Comparison of ENCODE assay signal across 9 cellular contexts in genomic region chr20:5835234-5835845, GRCh38.
DNase-seq lines count a peak whose midpoint lies in the region; ATAC-seq and TF ChIP-seq lines count a peak whose summit lies in the region.
"Had no signal": no experiment of that assay in that cellular context is flagged by ENCODE, and none has a peak within 500 bp of the region (broad histone marks: within the 10 kb centered on the region; RNA-seq: fewer than 3 reads in every experiment).

No MANE protein-coding gene starts in this region.

- intact Hi-C loops in activated T-helper 1 cell treated with anti-CD3 and anti-CD28 coated beads, Interleukin-12 subunit alpha, Interleukin-12 subunit beta, Interleukin-2, Interleukin-4 antibody, amounts not matched to agents 30 ng/mL and 10 ng/mL and 1 ng/mL, durations not matched to agents 14 hours and 24 hours and 36 hours (cut with micrococcal nuclease), result no loop called here
- intact Hi-C loops in right cardiac atrium (cut with DNase I), result loop anchor here in 1 of 4 donors (10.0 kb wide), 1 partner anchor 49 kb away; no protein-coding TSS in a partner anchor

- peaks cover 20% of the 10 kb centered on the region for H3K4me1 Mint-ChIP-seq in activated T-helper 1 cell treated with anti-CD3 and anti-CD28 coated beads, Interleukin-12 subunit alpha, Interleukin-12 subunit beta, Interleukin-2, Interleukin-4 antibody, amounts not matched to agents 30 ng/mL and 10 ng/mL and 1 ng/mL, durations not matched to agents 14 hours and 24 hours and 36 hours (ENCODE audit: low read depth)

- DNase-seq in HS-5 (ENCODE audit: low read depth), result peak; percentile 53
- no peak for DNase-seq in activated T-helper 1 cell treated with anti-CD3 and anti-CD28 coated beads, Interleukin-12 subunit alpha, Interleukin-12 subunit beta, Interleukin-2, Interleukin-4 antibody, amounts not matched to agents 30 ng/mL and 10 ng/mL and 1 ng/mL, durations not matched to agents 14 hours and 24 hours and 36 hours (ENCODE audit: low spot score)
- peak; percentile 46 to 64 (median 51) for DNase-seq in right cardiac atrium
- DNase-seq in HEK293T (ENCODE audit: extremely low spot score), result no peak
- no peak for DNase-seq in effector CD8-positive, alpha-beta T cell (lab: John Stamatoyannopoulos, UW)

- H3K27ac Mint-ChIP-seq in activated T-helper 1 cell treated with anti-CD3 and anti-CD28 coated beads, Interleukin-12 subunit alpha, Interleukin-12 subunit beta, Interleukin-2, Interleukin-4 antibody, amounts not matched to agents 30 ng/mL and 10 ng/mL and 1 ng/mL, durations not matched to agents 14 hours and 24 hours and 36 hours, result peak overlapping the region; percentile 60

- H3K9me3 Mint-ChIP-seq in activated T-helper 1 cell treated with anti-CD3 and anti-CD28 coated beads, Interleukin-12 subunit alpha, Interleukin-12 subunit beta, Interleukin-2, Interleukin-4 antibody, amounts not matched to agents 30 ng/mL and 10 ng/mL and 1 ng/mL, durations not matched to agents 14 hours and 24 hours and 36 hours, result peaks cover 3% of the 10 kb centered on the region

- peaks cover 18% of the 10 kb centered on the region for H3K4me1 ChIP-seq in ACC112 (ENCODE audit: control insufficient read depth, insufficient read depth, low read length, unreplicated experiment)
- peaks cover 5% of the 10 kb centered on the region for H3K4me1 ChIP-seq in right cardiac atrium (ENCODE audit: control insufficient read depth, insufficient read depth, low read length)

- no peak overlapping the region for H2AFZ ChIP-seq in ACC112 (ENCODE audit: low read length, unreplicated experiment)

- H3K36me3 ChIP-seq in ACC112 (ENCODE audit: insufficient read depth, low read length), result no peaks in the 10 kb centered on the region

- H3K4me3 Mint-ChIP-seq in activated T-helper 1 cell treated with anti-CD3 and anti-CD28 coated beads, Interleukin-12 subunit alpha, Interleukin-12 subunit beta, Interleukin-2, Interleukin-4 antibody, amounts not matched to agents 30 ng/mL and 10 ng/mL and 1 ng/mL, durations not matched to agents 14 hours and 24 hours and 36 hours, result peak overlapping the region; percentile 28

- peaks cover 1% of the 10 kb centered on the region for H3K36me3 Mint-ChIP-seq in activated T-helper 1 cell treated with anti-CD3 and anti-CD28 coated beads, Interleukin-12 subunit alpha, Interleukin-12 subunit beta, Interleukin-2, Interleukin-4 antibody, amounts not matched to agents 30 ng/mL and 10 ng/mL and 1 ng/mL, durations not matched to agents 14 hours and 24 hours and 36 hours (ENCODE audit: low read depth)

- POLR2A ChIA-PET in HEK293T (lab: Yijun Ruan, JAX), result no interaction called here

- CTCF ChIA-PET in HEK293T (lab: Yijun Ruan, JAX), result no interaction called here

- H3K27me3 ChIP-seq in ACC112 (ENCODE audit: insufficient read depth, low read length) (no peaks in the 10 kb centered on the region), right cardiac atrium (ENCODE audit: control insufficient read depth, insufficient read depth) (no peaks in the 10 kb centered on the region)

- peak; percentile 57 to 77 for ATAC-seq in right cardiac atrium
- ATAC-seq in GM19455 (IDR thresholded peaks at IDR 0.05; ENCODE audit: unreplicated experiment), result no peak
- no peak for ATAC-seq in HG02588 (IDR thresholded peaks at IDR 0.05; ENCODE audit: unreplicated experiment)

- peaks cover 3% of the 10 kb centered on the region for H3K27me3 Mint-ChIP-seq in activated T-helper 1 cell treated with anti-CD3 and anti-CD28 coated beads, Interleukin-12 subunit alpha, Interleukin-12 subunit beta, Interleukin-2, Interleukin-4 antibody, amounts not matched to agents 30 ng/mL and 10 ng/mL and 1 ng/mL, durations not matched to agents 14 hours and 24 hours and 36 hours (ENCODE audit: insufficient read depth)

- H3K4me3 ChIP-seq in ACC112 (ENCODE audit: low read depth, low read length) (no peak overlapping the region), right cardiac atrium (ENCODE audit: low read length) (no peak overlapping the region)
- H3K4me3 ChIP-seq: SK-N-MC had no signal

- H3K27ac ChIP-seq in ACC112 (ENCODE audit: low read depth, low read length) (peak overlapping the region; percentile 80), right cardiac atrium (ENCODE audit: low read length) (peak overlapping the region; percentile 16)
- H3K27ac ChIP-seq: SK-N-MC had no signal

- no peaks in the 10 kb centered on the region for H3K9me3 ChIP-seq in right cardiac atrium (ENCODE audit: control insufficient read depth, low read length)

- no peaks in the 10 kb centered on the region for H3K79me2 ChIP-seq in ACC112 (ENCODE audit: control insufficient read depth, insufficient read depth, low read length, unreplicated experiment)

- 75% methylated on average over 3 of the region's 3 CpGs for WGBS in right cardiac atrium

TF ChIP-seq in HEK293T, 16 proteins besides CTCF, POLR2A, EP300 and RAD21:
- TF ChIP-seq FOXK2 (IDR thresholded peaks at IDR 0.05) (no peak), L3MBTL2 (conservative IDR thresholded peaks at IDR 0.05) (no peak), CTBP1 (IDR thresholded peaks at IDR 0.05; ENCODE audit: borderline replicate concordance) (no peak), HDGF (IDR thresholded peaks at IDR 0.05; ENCODE audit: borderline replicate concordance) (no peak), FOXA1 (IDR thresholded peaks at IDR 0.05) (no peak), NFRKB (IDR thresholded peaks at IDR 0.05) (no peak), FOXM1 (IDR thresholded peaks at IDR 0.05; ENCODE audit: borderline replicate concordance) (no peak), ZNF384 (IDR thresholded peaks at IDR 0.05) (no peak), BHLHE40 (IDR thresholded peaks at IDR 0.05; ENCODE audit: borderline replicate concordance) (no peak), ELF4 (IDR thresholded peaks at IDR 0.05) (no peak), LEF1 (IDR thresholded peaks at IDR 0.05; ENCODE audit: borderline replicate concordance) (no peak), SP1 (IDR thresholded peaks at IDR 0.05) (no peak), SUZ12 (IDR thresholded peaks at IDR 0.05) (no peak), TARDBP (IDR thresholded peaks at IDR 0.05) (no peak), PKNOX1 (IDR thresholded peaks at IDR 0.05) (no peak), ARNT (IDR thresholded peaks at IDR 0.05) (no peak)

Comparison
In these comparisons a context has a peak if more than half of its experiments do, and no peak if none do; other contexts are left out.
1. DNase-seq: peak in HS-5 (single experiment) and right cardiac atrium (3 of 3); none in activated T-helper 1 cell treated with anti-CD3 and anti-CD28 coated beads, Interleukin-12 subunit alpha, Interleukin-12 subunit beta, Interleukin-2, Interleukin-4 antibody, amounts not matched to agents 30 ng/mL and 10 ng/mL and 1 ng/mL, durations not matched to agents 14 hours and 24 hours and 36 hours (single experiment), HEK293T (single experiment) and effector CD8-positive, alpha-beta T cell (single experiment).
2. ATAC-seq: peak in right cardiac atrium (2 of 2); none in GM19455 (single experiment) and HG02588 (single experiment).